8 cellular contexts compared by ENCODE assay signal in the genomic region with DNA sequence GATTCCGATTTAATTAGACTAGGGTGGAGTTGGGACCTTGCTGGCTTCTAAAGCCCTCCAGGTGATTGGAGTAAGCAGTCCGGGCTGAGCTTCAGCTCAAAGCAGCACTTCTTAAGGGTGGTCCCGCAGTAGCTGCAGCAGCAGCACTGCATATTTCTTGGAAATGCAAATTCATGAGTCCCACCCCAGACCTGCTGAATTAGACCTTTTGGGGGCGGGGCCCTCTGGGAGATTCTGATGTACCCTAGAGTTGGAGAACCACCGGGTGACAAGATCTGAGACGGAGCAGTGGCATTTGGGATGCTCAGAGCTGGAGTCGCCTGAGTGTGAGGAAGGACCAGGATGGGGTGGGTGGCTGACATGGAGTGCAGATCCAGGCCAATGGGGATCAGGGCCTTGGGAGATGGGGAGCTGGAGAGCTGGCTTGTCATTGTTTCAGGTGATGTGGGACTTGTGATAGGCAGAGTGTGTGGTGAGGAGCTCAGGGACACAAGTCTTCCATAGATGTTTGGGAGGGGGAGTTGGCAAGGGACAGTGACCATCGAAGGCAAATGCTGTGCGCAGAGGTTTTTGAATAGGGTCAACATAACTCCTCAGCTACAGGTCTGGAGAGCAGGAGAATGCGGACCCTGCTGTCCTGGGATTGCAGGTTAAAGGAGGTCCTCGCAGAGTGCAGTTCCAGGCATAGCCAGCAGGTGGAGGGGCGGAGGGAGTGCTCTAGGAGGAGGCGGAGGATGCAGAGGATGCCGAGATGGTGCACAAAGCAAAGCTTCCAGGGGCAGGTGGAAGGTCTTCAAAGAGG.
DNase-seq lines count a peak whose midpoint lies in the region; ATAC-seq, FAIRE-seq and TF ChIP-seq lines count a peak whose summit lies in the region.

No MANE protein-coding gene starts in this region.

- no peaks in the 10 kb centered on the region for H3K9me3 ChIP-seq in MG63
- no peaks in the 10 kb centered on the region for H3K9me3 ChIP-seq in HepG2 (ENCODE audit: low read length)
- H3K9me3 ChIP-seq in suprapubic skin, result no peaks in the 10 kb centered on the region

- no peak for TF ChIP-seq RAD21 in HepG2 (CRISPR knock-in tag; IDR thresholded peaks at IDR 0.05)

- H3K4me2 ChIP-seq in HepG2 (ENCODE audit: low read depth, low read length), result no peak overlapping the region

- no peaks in the 10 kb centered on the region for H4K20me1 ChIP-seq in HepG2 (ENCODE audit: insufficient read depth, low read length)

- peak; percentile 77 for ATAC-seq in GM21619 (IDR thresholded peaks at IDR 0.05; ENCODE audit: unreplicated experiment)
- ATAC-seq in HepG2, result peak; percentile 94

- WGBS in HepG2 (ENCODE audit: low lambda C conversion rate), result 20% methylated on average over 11 of the region's 14 CpGs
- WGBS in suprapubic skin, result 58% methylated on average over 11 of the region's 14 CpGs

- intact Hi-C loops in HepG2 (cut with micrococcal nuclease; ENCODE audit: unreplicated experiment), result no loop called here

- FAIRE-seq in HepG2 (lab: Jason Lieb, UNC), result peak; percentile 60

- CTCF ChIA-PET in HepG2 (lab: Yijun Ruan, JAX; ENCODE audit: low intra/inter-chr PET ratio, low total read pairs), result interaction anchor here (1.1 kb wide), 1 partner anchor 510 kb away, joined by 3 read pairs; no protein-coding TSS in a partner anchor

- in situ Hi-C loops in HepG2 (cut with HindIII; ENCODE audit: extremely low pct_ligation_motif_present, low pct_unique_long_range_greater_than_20kb), result loop anchor here (10.0 kb wide), 1 partner anchor 516 kb away; no protein-coding TSS in a partner anchor

- H3K4me3 ChIP-seq in MG63, result no peak overlapping the region
- no peak overlapping the region for H3K4me3 ChIP-seq in HepG2 (replicated peaks in 1 of 3; ENCODE audit: insufficient read depth in 1 of 3, low read depth in 2 of 3, low read length in 3 of 3)
- no peak overlapping the region for H3K4me3 ChIP-seq in suprapubic skin

- DNase-seq in EH (ENCODE audit: low read depth) (peak; percentile 55), MG63 (peak; percentile 46), cerebellum (ENCODE audit: low spot score) (peak; percentile 42), HepG2 (ENCODE audit: low spot score) (peak; percentile 40), suprapubic skin (ENCODE audit: low spot score in 2 of 2) (no peak)
- DNase-seq in stimulated activated CD8-positive, alpha-beta memory T cell treated with anti-CD3 and anti-CD28 coated beads, Interleukin-15, amount 100 ng/mL, for 4 hours (ENCODE audit: low read depth in 2 of 2), result peak; percentile 1 to 5

- H2AFZ ChIP-seq in HepG2 (ENCODE audit: low read length), result no peak overlapping the region

- no peak overlapping the region for H3K9ac ChIP-seq in HepG2 (ENCODE audit: insufficient read depth, low read depth, low read length)

- POLR2A ChIA-PET in HepG2 (lab: Yijun Ruan, JAX), result no interaction called here

- no peaks in the 10 kb centered on the region for H3K79me2 ChIP-seq in HepG2 (ENCODE audit: insufficient read depth, low read length)

- H3K27ac ChIP-seq in VCaP, result no peak overlapping the region
- H3K27ac ChIP-seq in HepG2 (ENCODE audit: extremely low read length, insufficient read depth, low read length), result no peak overlapping the region
- no peak overlapping the region for H3K27ac ChIP-seq in suprapubic skin

- no peaks in the 10 kb centered on the region for H3K36me3 ChIP-seq in MG63
- no peaks in the 10 kb centered on the region for H3K36me3 ChIP-seq in HepG2 (replicated peaks in 1 of 2; ENCODE audit: control insufficient read depth in 1 of 2, insufficient read depth in 2 of 2, low read length in 2 of 2)
- H3K36me3 ChIP-seq in suprapubic skin, result no peaks in the 10 kb centered on the region

- TF ChIP-seq POLR2A in HepG2 (IDR thresholded peaks at IDR 0.05; ENCODE audit: insufficient read depth in 1 of 2, low read depth in 2 of 2, low read length in 2 of 2), result no peak
- no peak for TF ChIP-seq POLR2A in suprapubic skin (IDR thresholded peaks at IDR 0.05)

- H3K27me3 ChIP-seq in MG63 (no peaks in the 10 kb centered on the region), HepG2 (ENCODE audit: control insufficient read depth in 1 of 2, insufficient read depth in 2 of 2, low read length in 2 of 2) (peaks cover 3 to 38% of the 10 kb centered on the region in 2 experiments; a peak in 4 of 5 replicates), suprapubic skin (peaks cover 4% of the 10 kb centered on the region)

- TF ChIP-seq EP300 in HepG2 (IDR thresholded peaks at IDR 0.05; ENCODE audit: low read depth in 2 of 2, low read length in 2 of 2), result no peak
- no peak for TF ChIP-seq EP300 in HepG2 (CRISPR knock-in tag; IDR thresholded peaks at IDR 0.05; ENCODE audit: borderline replicate concordance)
- TF ChIP-seq EP300 in suprapubic skin (IDR thresholded peaks at IDR 0.05), result no peak

- BruUV-seq in HepG2 (replicated peaks; lab: Mats Ljungman, UMichigan), result no TSS peak

- TF ChIP-seq CTCF in VCaP (conservative IDR thresholded peaks at IDR 0.05) (peak; percentile 82), HepG2 (CRISPR knock-in tag; IDR thresholded peaks at IDR 0.05) (peak; percentile 77), suprapubic skin (IDR thresholded peaks at IDR 0.05) (peak in 1 of 2 donors; percentile 84)

- H3K4me1 ChIP-seq in HepG2 (ENCODE audit: insufficient read depth, low read length), result no peaks in the 10 kb centered on the region
- no peaks in the 10 kb centered on the region for H3K4me1 ChIP-seq in suprapubic skin

TF ChIP-seq in HepG2, 621 proteins besides CTCF, POLR2A, EP300 and RAD21:
- TF ChIP-seq SIN3B (IDR thresholded peaks at IDR 0.05; ENCODE audit: low read length) (no peak), KDM2A (CRISPR knock-in tag; IDR thresholded peaks at IDR 0.05; ENCODE audit: borderline replicate concordance, low read depth) (peak; percentile 34; the same call in 1 of the 2 replicates), ZNF317 (CRISPR knock-in tag; IDR thresholded peaks at IDR 0.05) (no peak), STAG1 (CRISPR knock-in tag; IDR thresholded peaks at IDR 0.05) (0 out of 2 replicates have a peak, but pooled peaks have one; percentile 13), MXI1 (IDR thresholded peaks at IDR 0.05; ENCODE audit: borderline replicate concordance, low read depth, low read length) (no peak), ZNF816 (CRISPR knock-in tag; IDR thresholded peaks at IDR 0.05; ENCODE audit: borderline replicate concordance) (no peak), XRCC5 (optimal IDR thresholded peaks at IDR 0.05; ENCODE audit: low read length) (peak; percentile 88), NFE2 (CRISPR knock-in tag; IDR thresholded peaks at IDR 0.05) (no peak), ZNF720 (CRISPR knock-in tag; IDR thresholded peaks at IDR 0.05) (no peak), ZNF124 (CRISPR knock-in tag; IDR thresholded peaks at IDR 0.05) (no peak), SMC3 (IDR thresholded peaks at IDR 0.05; ENCODE audit: low read length) (peak; percentile 39; the same call in 1 of the 2 replicates)
- TF ChIP-seq, protein P1, sequence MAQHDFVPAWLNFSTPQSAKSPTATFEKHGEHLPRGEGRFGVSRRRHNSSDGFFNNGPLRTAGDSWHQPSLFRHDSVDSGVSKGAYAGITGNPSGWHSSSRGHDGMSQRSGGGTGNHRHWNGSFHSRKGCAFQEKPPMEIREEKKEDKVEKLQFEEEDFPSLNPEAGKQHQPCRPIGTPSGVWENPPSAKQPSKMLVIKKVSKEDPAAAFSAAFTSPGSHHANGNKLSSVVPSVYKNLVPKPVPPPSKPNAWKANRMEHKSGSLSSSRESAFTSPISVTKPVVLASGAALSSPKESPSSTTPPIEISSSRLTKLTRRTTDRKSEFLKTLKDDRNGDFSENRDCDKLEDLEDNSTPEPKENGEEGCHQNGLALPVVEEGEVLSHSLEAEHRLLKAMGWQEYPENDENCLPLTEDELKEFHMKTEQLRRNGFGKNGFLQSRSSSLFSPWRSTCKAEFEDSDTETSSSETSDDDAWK (CRISPR knock-in tag; IDR thresholded peaks at IDR 0.05), result no peak

Comparison
In these comparisons a context has a peak if more than half of its experiments do, and no peak if none do; other contexts are left out.
1. DNase-seq: peak in EH (single experiment), MG63 (single experiment), cerebellum (single experiment), HepG2 (single experiment) and stimulated activated CD8-positive, alpha-beta memory T cell treated with anti-CD3 and anti-CD28 coated beads, Interleukin-15, amount 100 ng/mL, for 4 hours (2 of 2); none in suprapubic skin (0 of 2).